Comparison of ENCODE assay signal across 1 cellular context in the genomic region with DNA sequence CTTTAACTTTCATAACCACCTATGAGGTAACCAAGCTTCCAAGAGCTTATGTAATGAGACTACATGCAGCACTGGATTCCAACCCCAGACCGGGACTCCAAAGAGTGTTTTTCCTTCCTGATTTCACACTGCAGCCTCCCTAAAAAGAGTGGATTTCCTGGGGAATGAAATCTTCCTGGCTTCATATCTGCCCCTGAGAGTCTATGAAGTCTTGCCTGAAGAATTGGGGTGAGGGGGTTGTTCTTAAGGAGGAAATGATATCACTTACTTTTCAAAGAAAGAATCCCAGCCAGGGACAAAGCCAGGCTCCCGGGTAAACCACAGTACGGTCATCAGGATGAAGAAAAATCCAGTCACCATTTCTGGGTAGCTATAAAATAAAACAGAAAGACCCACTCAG.
TF ChIP-seq lines count a peak whose summit lies in the region.

No MANE protein-coding gene starts in this region.

TF ChIP-seq in endothelial cell of umbilical vein, 7 proteins besides CTCF, POLR2A, EP300 and RAD21:
- TF ChIP-seq JUN (IDR thresholded peaks at IDR 0.05; ENCODE audit: borderline replicate concordance, insufficient read depth, insufficient read length, low read depth), result no peak
- TF ChIP-seq POLR2AphosphoS5 (IDR thresholded peaks at IDR 0.05; ENCODE audit: insufficient read depth, low read depth, low read length), result no peak
- TF ChIP-seq MYC (IDR thresholded peaks at IDR 0.05; ENCODE audit: low read depth, low read length), result no peak
- TF ChIP-seq GATA2 (IDR thresholded peaks at IDR 0.05; ENCODE audit: insufficient read depth, insufficient read length, low read depth, low read length), result no peak
- TF ChIP-seq FOS (IDR thresholded peaks at IDR 0.05; ENCODE audit: borderline replicate concordance, insufficient read depth, low read length), result no peak
- no peak for TF ChIP-seq EZH2 (IDR thresholded peaks at IDR 0.05; ENCODE audit: borderline replicate concordance, low read depth, low read length, severe bottlenecking)
- TF ChIP-seq MAX (IDR thresholded peaks at IDR 0.05; ENCODE audit: insufficient read depth, insufficient read length), result no peak
